ENCODE assay signal across 3 cellular contexts in genomic region chr2:81334046-81334445, GRCh38.
"Had no signal": no experiment of that assay in that cellular context is flagged by ENCODE, and none has a peak within 500 bp of the region (broad histone marks: within the 10 kb centered on the region; RNA-seq: fewer than 3 reads in every experiment).

No MANE protein-coding gene starts in this region.

- ATAC-seq: GM12878 had no signal

- H3K4me3 ChIP-seq: GM12878 had no signal

- DNase-seq: GDM1, GF-D8 had no signal
